Comparison of ENCODE assay signal across 26 cellular contexts in genomic region chr1:39085174-39085573, GRCh38. TPM values are rescaled to one million over a fixed set of nuclear protein-coding genes. Genes with fewer than 3 reads are reported as not detected.
DNase-seq lines count a peak whose midpoint lies in the region; ATAC-seq, FAIRE-seq and TF ChIP-seq lines count a peak whose summit lies in the region.
"Had no signal": no experiment of that assay in that cellular context is flagged by ENCODE, and none has a peak within 500 bp of the region (broad histone marks: within the 10 kb centered on the region; RNA-seq: fewer than 3 reads in every experiment).

No MANE protein-coding gene starts in this region.

- H3K27me3 ChIP-seq in smooth muscle cell (ENCODE audit: low read depth), result peaks cover 43% of the 10 kb centered on the region

- H3K36me3 ChIP-seq in smooth muscle cell (ENCODE audit: low read depth), result no peaks in the 10 kb centered on the region

- no peaks in the 10 kb centered on the region for H3K79me2 ChIP-seq in smooth muscle cell (ENCODE audit: low read depth)

- no peak overlapping the region for H3K4me3 ChIP-seq in smooth muscle cell
- H3K4me3 ChIP-seq: A549 had no signal

- no peaks in the 10 kb centered on the region for H3F3A ChIP-seq in smooth muscle cell (ENCODE audit: low read depth)

- no peaks in the 10 kb centered on the region for H4K20me1 ChIP-seq in smooth muscle cell (ENCODE audit: low read depth)

- no peak for FAIRE-seq in urothelium cell line (lab: Jason Lieb, UNC)
- FAIRE-seq: A549, H1, RCC 7860 had no signal

- H3K9me3 ChIP-seq in T-helper 17 cell (ENCODE audit: control insufficient read depth, low read length, poor library complexity, severe bottlenecking) (no peaks in the 10 kb centered on the region), smooth muscle cell (replicated peaks; ENCODE audit: low read depth) (no peaks in the 10 kb centered on the region)
- H3K9me3 ChIP-seq: A549, SK-N-SH had no signal

- no peak overlapping the region for H3K9ac ChIP-seq in smooth muscle cell (ENCODE audit: low read depth)
- H3K9ac ChIP-seq: SK-N-SH had no signal

- 76% methylated on average over 4 of the region's 4 CpGs for WGBS in smooth muscle cell (ENCODE audit: low lambda C conversion rate)

- no peak for ATAC-seq in T-helper 17 cell
- ATAC-seq: A549, HCT116 had no signal

- peak overlapping the region; percentile 53 for H3K27ac Mint-ChIP-seq in T-helper 17 cell
- H3K27ac Mint-ChIP-seq: B cell; T-helper 1 cell treated with Interleukin-12 subunit alpha and Interleukin-12 subunit beta and Interleukin-4 antibody, amounts not matched to agents 30 μg/mL and 1 μg/mL, for 36 hours had no signal

- no peak overlapping the region for H3K4me3 Mint-ChIP-seq in T-helper 17 cell
- H3K4me3 Mint-ChIP-seq: B cell; T-helper 1 cell treated with Interleukin-12 subunit alpha and Interleukin-12 subunit beta and Interleukin-4 antibody, amounts not matched to agents 30 μg/mL and 1 μg/mL, for 36 hours had no signal

- H3K4me1 Mint-ChIP-seq in T-helper 17 cell, result peaks cover 17% of the 10 kb centered on the region

- H3K4me1 ChIP-seq in smooth muscle cell (ENCODE audit: low read depth), result peaks cover 12% of the 10 kb centered on the region

- no peak overlapping the region for H3K4me2 ChIP-seq in smooth muscle cell
- H3K4me2 ChIP-seq: A549, SK-N-SH had no signal

- TF ChIP-seq CTCF in GM10266 (IDR thresholded peaks at IDR 0.05; ENCODE audit: control insufficient read depth, insufficient read depth, low read depth, missing control alignments), result no peak
- no peak for TF ChIP-seq CTCF in smooth muscle cell (IDR thresholded peaks at IDR 0.05; ENCODE audit: borderline replicate concordance, insufficient read depth, poor library complexity, severe bottlenecking)

- H3K27ac ChIP-seq in smooth muscle cell (ENCODE audit: low read depth), result no peak overlapping the region
- H3K27ac ChIP-seq: A549, HL-60 had no signal

- intact Hi-C loops in posterior vena cava (cut with DNase I), result loop anchor here (5.0 kb wide), 1 partner anchor 38 kb away; no protein-coding TSS in a partner anchor

- no peak overlapping the region for H2AFZ ChIP-seq in smooth muscle cell (ENCODE audit: low read depth)

- peak; percentile 3 for DNase-seq in activated effector memory CD4-positive, alpha-beta T cell treated with anti-CD3 and anti-CD28 coated beads, Interleukin-2, amount 50 U/mL, for 16 hours
- no peak for DNase-seq in activated effector memory CD4-positive, alpha-beta T cell treated with Interleukin-2 at 50 U/mL for 16 hours
- DNase-seq in GM10266 (ENCODE audit: extremely low spot score), result peak; percentile 4
- no peak for DNase-seq in T-helper 17 cell
- DNase-seq in posterior vena cava (ENCODE audit: low spot score), result peak; percentile 32
- no peak for DNase-seq in smooth muscle cell (lab: John Stamatoyannopoulos, UW; ENCODE audit: unreplicated experiment)
- DNase-seq in urothelium cell line (ENCODE audit: low spot score), result no peak
- no peak for DNase-seq in activated CD4-positive, alpha-beta T cell treated with anti-CD3 and anti-CD28 coated beads, Interleukin-2, amount 50 U/mL, for 4 hours
- DNase-seq: Calu3, DND-41, Karpas-422, NCI-H1092, NCI-H1436, NCI-H187, NCI-H446, NCI-H524 treated with DMSO at 0.1 percent for 48 hours, NCI-H774, SK-N-SH, SW 1271 had no signal

- H3K36me3 Mint-ChIP-seq in T-helper 17 cell (ENCODE audit: low read depth), result peaks cover 2% of the 10 kb centered on the region

- H3K27me3 Mint-ChIP-seq in T-helper 17 cell, result peaks cover 42% of the 10 kb centered on the region

RNA-seq across cellular contexts. Expression of gene NDUFS5, which starts 59.0 kb away (rescaled TPM):
- total RNA-seq in T-helper 17 cell (10 to 100 TPM; 86.6 to 94.0 TPM), posterior vena cava (100 to 1,000 TPM; 203 to 208 TPM), smooth muscle cell (708 and 831 TPM in 2 replicates)
- polyA plus RNA-seq in smooth muscle cell, result 879 and 884 TPM in 2 replicates

Comparison
In these comparisons a context has a peak if more than half of its experiments do, and no peak if none do; other contexts are left out.
1. DNase-seq: peak in activated effector memory CD4-positive, alpha-beta T cell treated with anti-CD3 and anti-CD28 coated beads, Interleukin-2, amount 50 U/mL, for 16 hours (single experiment), GM10266 (single experiment) and posterior vena cava (single experiment); none in activated effector memory CD4-positive, alpha-beta T cell treated with Interleukin-2 at 50 U/mL for 16 hours (single experiment), T-helper 17 cell (0 of 3), smooth muscle cell (single experiment), urothelium cell line (single experiment) and activated CD4-positive, alpha-beta T cell treated with anti-CD3 and anti-CD28 coated beads, Interleukin-2, amount 50 U/mL, for 4 hours (0 of 2).